Comparison of ENCODE assay signal across 30 cellular contexts in the genomic region with DNA sequence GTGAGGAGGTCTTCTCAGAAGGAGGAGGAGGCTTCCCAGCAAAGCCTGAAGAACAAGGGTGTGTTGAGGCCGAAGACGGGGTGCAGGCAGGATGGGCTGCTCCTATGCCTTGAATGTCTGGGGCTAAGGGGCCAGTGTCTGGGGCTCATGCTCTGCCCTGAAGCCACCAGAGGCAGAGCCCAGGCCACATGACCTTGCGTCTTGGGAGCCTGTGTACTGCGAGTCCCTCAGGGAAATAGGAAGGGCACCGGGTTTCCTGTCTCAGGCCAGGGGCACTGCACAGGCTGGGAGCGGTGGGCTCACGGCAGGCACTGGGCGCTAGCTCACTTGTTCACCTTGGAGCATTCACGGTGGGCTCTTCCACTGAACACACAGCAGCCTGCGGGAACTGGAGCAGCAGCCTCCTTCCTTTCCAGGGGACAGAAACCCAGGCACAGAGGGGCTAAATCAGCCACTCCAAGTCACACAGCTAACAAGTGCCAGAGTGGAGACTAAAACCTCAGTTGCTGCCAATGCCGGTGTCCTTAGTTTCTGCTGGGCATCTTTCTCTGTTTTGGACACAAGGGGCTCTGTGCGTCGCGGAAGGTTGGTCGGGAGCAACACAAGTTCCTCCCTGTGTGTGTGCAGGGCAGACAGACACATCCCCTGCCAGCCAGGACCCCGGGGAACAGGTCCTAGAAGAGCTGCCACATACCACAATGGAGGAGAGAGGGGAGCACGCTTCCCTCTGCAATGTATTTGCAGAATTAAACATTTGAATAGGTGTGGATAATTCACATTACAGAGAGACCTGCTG.
"Had no signal": no experiment of that assay in that cellular context is flagged by ENCODE, and none has a peak within 500 bp of the region (broad histone marks: within the 10 kb centered on the region; RNA-seq: fewer than 3 reads in every experiment).

No MANE protein-coding gene starts in this region.

- H3K36me3 ChIP-seq: adrenal gland, colonic mucosa, gastrocnemius medialis, ovary, prostate gland, uterus had no signal

- H3K27ac ChIP-seq: adrenal gland, body of pancreas, colonic mucosa, gastrocnemius medialis, ovary, prostate gland, testis, uterus had no signal

- H3K27me3 ChIP-seq: body of pancreas, colonic mucosa, ovary, testis, uterus had no signal

- H3K27me3 Mint-ChIP-seq: activated CD4-positive, alpha-beta T cell treated with anti-CD3 and anti-CD28 coated beads for 36 hours; memory B cell had no signal

- H3K4me3 Mint-ChIP-seq: activated CD4-positive, alpha-beta T cell treated with anti-CD3 and anti-CD28 coated beads for 36 hours; activated naive CD4-positive, alpha-beta T cell treated with anti-CD3 and anti-CD28 coated beads for 36 hours; activated naive CD8-positive, alpha-beta T cell treated with anti-CD3 and anti-CD28 coated beads for 36 hours; activated T-cell treated with anti-CD3 and anti-CD28 coated beads, Interleukin-2, amount 50 U/mL, for 72 hours; memory B cell; nephron; T-helper 2 cell treated with Interferon-gamma antibody and Interleukin-4, amounts not matched to agents 5 μg/mL and 100 μg/mL, for 36 hours had no signal

- H3K4me1 Mint-ChIP-seq: activated CD4-positive, alpha-beta T cell treated with anti-CD3 and anti-CD28 coated beads for 36 hours; activated naive CD8-positive, alpha-beta T cell treated with anti-CD3 and anti-CD28 coated beads for 36 hours had no signal

- H3K4me1 ChIP-seq: adrenal gland, body of pancreas, colonic mucosa, gastrocnemius medialis, prostate gland, testis, uterus had no signal

- H3K4me3 ChIP-seq: adrenal gland, body of pancreas, colonic mucosa, gastrocnemius medialis, ovary, prostate gland, smooth muscle cell, testis, uterus had no signal

- DNase-seq: activated CD4-positive, alpha-beta T cell treated with anti-CD3 and anti-CD28 coated beads for 36 hours; activated CD4-positive, alpha-beta T cell treated with anti-CD3 and anti-CD28 coated beads, Interleukin-2, amount 50 U/mL, for 4 hours; activated CD4-positive, CD25-positive, alpha-beta regulatory T cell; activated naive CD4-positive, alpha-beta T cell treated with anti-CD3 and anti-CD28 coated beads for 36 hours; activated naive CD8-positive, alpha-beta T cell treated with anti-CD3 and anti-CD28 coated beads for 36 hours; activated T-cell treated with anti-CD3 and anti-CD28 coated beads for 4 hours; activated T-cell treated with anti-CD3 and anti-CD28 coated beads, Interleukin-2, amount 50 U/mL, for 72 hours; adrenal gland; aorta; body of pancreas; cerebellar nuclear complex; colonic mucosa; effector memory CD4-positive, alpha-beta T cell; erythroblast; gastrocnemius medialis; hippocampal formation; left colon; ovary; retina; stimulated activated CD4-positive, alpha-beta T cell treated with anti-CD3 and anti-CD28 coated beads, Interleukin-2, amount 100 ng/mL, for 24 hours; stimulated activated naive CD4-positive, alpha-beta T cell treated with Interleukin-2 at 50 U/mL for 16 hours; T-helper 1 cell; testis; trophoblast cell; uterus had no signal

- ATAC-seq: activated CD4-positive, alpha-beta T cell treated with anti-CD3 and anti-CD28 coated beads for 36 hours; activated T-cell treated with anti-CD3 and anti-CD28 coated beads, Interleukin-2, amount 50 U/mL, for 72 hours; body of pancreas; gastrocnemius medialis; left colon had no signal

- H3K36me3 Mint-ChIP-seq: activated naive CD8-positive, alpha-beta T cell treated with anti-CD3 and anti-CD28 coated beads for 36 hours had no signal

- H3K4me2 ChIP-seq: smooth muscle cell had no signal

- H3K9me3 ChIP-seq: adrenal gland, body of pancreas, colonic mucosa, gastrocnemius medialis, ovary, prostate gland, testis, uterus had no signal

- H3K27ac Mint-ChIP-seq: activated CD4-positive, alpha-beta T cell treated with anti-CD3 and anti-CD28 coated beads for 36 hours; activated naive CD4-positive, alpha-beta T cell treated with anti-CD3 and anti-CD28 coated beads for 36 hours; activated naive CD8-positive, alpha-beta T cell treated with anti-CD3 and anti-CD28 coated beads for 36 hours; activated T-cell treated with anti-CD3 and anti-CD28 coated beads, Interleukin-2, amount 50 U/mL, for 72 hours; memory B cell; nephron; T-helper 2 cell treated with Interferon-gamma antibody and Interleukin-4, amounts not matched to agents 5 μg/mL and 100 μg/mL, for 36 hours had no signal
